ENCODE assay signal across 1 cellular context in genomic region chr3:136954980-136955780, GRCh38.
A peak's percentile ranks its signal among the peaks of the same experiment; 100 is the strongest.
TF ChIP-seq lines count a peak whose summit lies in the region.

No MANE protein-coding gene starts in this region.

TF ChIP-seq in HEK293, 187 proteins besides CTCF, POLR2A, EP300 and RAD21 (continued from another document):
- no peak for TF ChIP-seq ZBTB49 (tag by site-specific recombination; IDR thresholded peaks at IDR 0.05; ENCODE audit: low read depth)
- TF ChIP-seq KLF1 (tag by site-specific recombination; IDR thresholded peaks at IDR 0.05) = no peak
- no peak for TF ChIP-seq ZNF488 (tag by site-specific recombination; IDR thresholded peaks at IDR 0.05)
- 0 out of 2 replicates have a peak, but pooled peaks have one; percentile 41 for TF ChIP-seq ZBTB17 (tag by site-specific recombination; IDR thresholded peaks at IDR 0.05)
- TF ChIP-seq ZNF324 (tag by site-specific recombination; IDR thresholded peaks at IDR 0.05) = no peak
